Comparison of ENCODE assay signal across 26 cellular contexts in genomic region chr21:37619464-37619974, GRCh38.
DNase-seq lines count a peak whose midpoint lies in the region; ATAC-seq and TF ChIP-seq lines count a peak whose summit lies in the region.
"Had no signal": no experiment of that assay in that cellular context is flagged by ENCODE, and none has a peak within 500 bp of the region (broad histone marks: within the 10 kb centered on the region; RNA-seq: fewer than 3 reads in every experiment).

No MANE protein-coding gene starts in this region.

- no peaks in the 10 kb centered on the region for H3K27me3 ChIP-seq in right atrium auricular region
- H3K27me3 ChIP-seq in right cardiac atrium (ENCODE audit: control insufficient read depth, insufficient read depth): no peaks in the 10 kb centered on the region
- H3K27me3 ChIP-seq in uterus: no peaks in the 10 kb centered on the region
- H3K27me3 ChIP-seq: brain microvascular endothelial cell had no signal

- H3K36me3 ChIP-seq in right atrium auricular region (no peaks in the 10 kb centered on the region), uterus (no peaks in the 10 kb centered on the region)
- H3K36me3 ChIP-seq: brain microvascular endothelial cell, WERI-Rb-1 had no signal

- DNase-seq in Right ventricle myocardium inferior (ENCODE audit: missing footprints) (no peak), right atrium auricular region (ENCODE audit: low spot score) (no peak), MCF 10A (ENCODE audit: unreplicated experiment) (peak; percentile 84), right cardiac atrium (peak in 1 of 3 donors; percentile 42), uterus (no peak), NOMO-1 treated with DMSO at 0.1 percent for 48 hours (lab: John Stamatoyannopoulos, UW; ENCODE audit: unreplicated experiment) (no peak), LoVo (ENCODE audit: low spot score) (no peak)
- DNase-seq: activated CD4-positive, alpha-beta T cell treated with anti-CD3 and anti-CD28 coated beads for 4 hours; amygdala; brain microvascular endothelial cell; Caco-2; GF-D8; GOT3; NCI-H2029; NCI-H526; SIG-M5; T-helper 9 cell; WERI-Rb-1 had no signal

- no peak overlapping the region for H3K4me3 Mint-ChIP-seq in MCF 10A (ENCODE audit: unreplicated experiment)
- H3K4me3 Mint-ChIP-seq: activated naive CD4-positive, alpha-beta T cell treated with anti-CD3 and anti-CD28 coated beads, Interleukin-2, amount 50 U/mL, for 24 hours; natural killer cell treated with Interleukin-12 subunit alpha and Interleukin-12 subunit beta and Interleukin-15 and Interleukin-18, amount 100 ng/mL, for 72 hours; stimulated activated effector memory CD8-positive, alpha-beta T cell treated with anti-CD3 and anti-CD28 coated beads, Interleukin-12 subunit alpha, Interleukin-12 subunit beta, amount 100 ng/mL, for 72 hours; type B pancreatic cell had no signal

- H3K9me3 ChIP-seq in right atrium auricular region (no peaks in the 10 kb centered on the region), right cardiac atrium (ENCODE audit: control insufficient read depth, low read length) (no peaks in the 10 kb centered on the region), uterus (no peaks in the 10 kb centered on the region)
- H3K9me3 ChIP-seq: Caco-2 had no signal

- no peak overlapping the region for H3K27ac Mint-ChIP-seq in MCF 10A (ENCODE audit: low read depth, unreplicated experiment)
- H3K27ac Mint-ChIP-seq: activated naive CD4-positive, alpha-beta T cell treated with anti-CD3 and anti-CD28 coated beads, Interleukin-2, amount 50 U/mL, for 24 hours; natural killer cell treated with Interleukin-12 subunit alpha and Interleukin-12 subunit beta and Interleukin-15 and Interleukin-18, amount 100 ng/mL, for 72 hours; stimulated activated effector memory CD8-positive, alpha-beta T cell treated with anti-CD3 and anti-CD28 coated beads, Interleukin-12 subunit alpha, Interleukin-12 subunit beta, amount 100 ng/mL, for 72 hours; type B pancreatic cell had no signal

- H3K4me1 ChIP-seq in right atrium auricular region (peaks cover 0 to 21% of the 10 kb centered on the region in 2 donors), right cardiac atrium (ENCODE audit: control insufficient read depth, insufficient read depth, low read length) (peaks cover 5% of the 10 kb centered on the region), uterus (peaks cover 0 to 7% of the 10 kb centered on the region in 2 donors)
- H3K4me1 ChIP-seq: Caco-2 had no signal

- peak; percentile 65 for ATAC-seq in Right ventricle myocardium inferior
- ATAC-seq in right cardiac atrium: peak; percentile 55 to 59
- no peak for ATAC-seq in GM21528 (IDR thresholded peaks at IDR 0.05; ENCODE audit: low FRiP score, unreplicated experiment)
- ATAC-seq: natural killer cell treated with Interleukin-12 subunit alpha and Interleukin-12 subunit beta and Interleukin-15 and Interleukin-18, amount 100 ng/mL, for 72 hours; Panc1; stimulated activated effector memory CD8-positive, alpha-beta T cell treated with anti-CD3 and anti-CD28 coated beads, Interleukin-12 subunit alpha, Interleukin-12 subunit beta, amount 100 ng/mL, for 72 hours had no signal

- H3K4me1 Mint-ChIP-seq in MCF 10A (ENCODE audit: insufficient read depth, unreplicated experiment): peaks cover 9% of the 10 kb centered on the region
- H3K4me1 Mint-ChIP-seq: activated naive CD4-positive, alpha-beta T cell treated with anti-CD3 and anti-CD28 coated beads, Interleukin-2, amount 50 U/mL, for 24 hours; stimulated activated effector memory CD8-positive, alpha-beta T cell treated with anti-CD3 and anti-CD28 coated beads, Interleukin-12 subunit alpha, Interleukin-12 subunit beta, amount 100 ng/mL, for 72 hours had no signal

- CTCF ChIA-PET in MCF 10A (lab: Yijun Ruan, JAX): interaction anchor here (0.6 to 1.9 kb wide), 20 partner anchors 11 to 1056 kb away, joined by 3 to 9 read pairs (median 3); no protein-coding TSS in a partner anchor

- H3K4me3 ChIP-seq in right atrium auricular region (no peak overlapping the region), right cardiac atrium (ENCODE audit: low read length) (no peak overlapping the region), uterus (no peak overlapping the region)

- H3K9me3 Mint-ChIP-seq in MCF 10A (ENCODE audit: unreplicated experiment): no peaks in the 10 kb centered on the region
- H3K9me3 Mint-ChIP-seq: activated naive CD4-positive, alpha-beta T cell treated with anti-CD3 and anti-CD28 coated beads, Interleukin-2, amount 50 U/mL, for 24 hours; natural killer cell treated with Interleukin-12 subunit alpha and Interleukin-12 subunit beta and Interleukin-15 and Interleukin-18, amount 100 ng/mL, for 72 hours; stimulated activated effector memory CD8-positive, alpha-beta T cell treated with anti-CD3 and anti-CD28 coated beads, Interleukin-12 subunit alpha, Interleukin-12 subunit beta, amount 100 ng/mL, for 72 hours; type B pancreatic cell had no signal

- TF ChIP-seq CTCF in right atrium auricular region (IDR thresholded peaks at IDR 0.05): no peak
- peak; percentile 13 for TF ChIP-seq CTCF in MCF 10A (IDR thresholded peaks at IDR 0.05; ENCODE audit: unreplicated experiment)
- no peak for TF ChIP-seq CTCF in uterus (IDR thresholded peaks at IDR 0.05)

- intact Hi-C loops in Right ventricle myocardium inferior (cut with DNase I): no loop called here
- intact Hi-C loops in MCF 10A (cut with micrococcal nuclease): loop anchor here (5.0 kb wide), 1 partner anchor 38 kb away; no protein-coding TSS in a partner anchor
- intact Hi-C loops in right cardiac atrium (cut with DNase I): no loop called here
- intact Hi-C loops in uterus (cut with DNase I; ENCODE audit: low total_unique reads): no loop called here

- H3K27me3 Mint-ChIP-seq in MCF 10A (ENCODE audit: insufficient read depth, unreplicated experiment): no peaks in the 10 kb centered on the region
- H3K27me3 Mint-ChIP-seq: type B pancreatic cell had no signal

- TF ChIP-seq POLR2A in uterus (IDR thresholded peaks at IDR 0.05): no peak

- WGBS in right cardiac atrium: 80% methylated on average over 7 of the region's 7 CpGs

- no peak overlapping the region for H3K27ac ChIP-seq in right atrium auricular region
- H3K27ac ChIP-seq in right cardiac atrium (ENCODE audit: low read length): no peak overlapping the region
- H3K27ac ChIP-seq in uterus: peak overlapping the region; percentile 21 to 29
- H3K27ac ChIP-seq: 22Rv1, brain microvascular endothelial cell, C4-2B, WERI-Rb-1 had no signal

- BruUV-seq in MCF 10A (replicated peaks; lab: Mats Ljungman, UMichigan): no TSS peak

- H3K36me3 Mint-ChIP-seq in MCF 10A (ENCODE audit: insufficient read depth, unreplicated experiment): no peaks in the 10 kb centered on the region
- H3K36me3 Mint-ChIP-seq: activated naive CD4-positive, alpha-beta T cell treated with anti-CD3 and anti-CD28 coated beads, Interleukin-2, amount 50 U/mL, for 24 hours; natural killer cell treated with Interleukin-12 subunit alpha and Interleukin-12 subunit beta and Interleukin-15 and Interleukin-18, amount 100 ng/mL, for 72 hours; stimulated activated effector memory CD8-positive, alpha-beta T cell treated with anti-CD3 and anti-CD28 coated beads, Interleukin-12 subunit alpha, Interleukin-12 subunit beta, amount 100 ng/mL, for 72 hours; type B pancreatic cell had no signal

- POLR2A ChIA-PET in MCF 10A (lab: Yijun Ruan, JAX): interaction anchor here (1.2 to 2.2 kb wide), 9 partner anchors 9 to 144 kb away, joined by 3 to 13 read pairs (median 5); no protein-coding TSS in a partner anchor

Comparison
In these comparisons a context has a peak if more than half of its experiments do, and no peak if none do; other contexts are left out.
1. H3K27ac ChIP-seq: peak in uterus (2 of 2); none in right atrium auricular region (0 of 2) and right cardiac atrium (single experiment).